12 cellular contexts compared by ENCODE assay signal in genomic region chr10:78316451-78316931, GRCh38.
DNase-seq lines count a peak whose midpoint lies in the region; ATAC-seq and TF ChIP-seq lines count a peak whose summit lies in the region.
"Had no signal": no experiment of that assay in that cellular context is flagged by ENCODE, and none has a peak within 500 bp of the region (broad histone marks: within the 10 kb centered on the region; RNA-seq: fewer than 3 reads in every experiment).

No MANE protein-coding gene starts in this region.

- ATAC-seq in RWPE2 (ENCODE audit: low read depth), result peak; percentile 57; the same call in 1 of the 3 replicates
- peak; percentile 87 for ATAC-seq in Right ventricle myocardium superior (ENCODE audit: poor library complexity)
- ATAC-seq in psoas muscle, result peak in 3 of 4 donors; percentile 43 to 65 (median 56)
- ATAC-seq in HG02884 (IDR thresholded peaks at IDR 0.05; ENCODE audit: unreplicated experiment), result no peak
- ATAC-seq: activated T-helper 17 cell treated with anti-CD3 and anti-CD28 coated beads, Interleukin-2, amount 50 U/mL, for 72 hours had no signal

- no peaks in the 10 kb centered on the region for H3K4me1 ChIP-seq in RWPE2 (ENCODE audit: insufficient read depth, poor library complexity, severe bottlenecking)
- H3K4me1 ChIP-seq in psoas muscle, result peaks cover 5% of the 10 kb centered on the region

- in situ Hi-C loops in GM13977 (cut with MboI; ENCODE audit: low pct_unique_long_range_greater_than_20kb, low sequenced_read_pairs, unreplicated experiment), result no loop called here

- TF ChIP-seq CTCF in RWPE2 (IDR thresholded peaks at IDR 0.05; ENCODE audit: poor library complexity, severe bottlenecking), result no peak
- TF ChIP-seq CTCF in psoas muscle (IDR thresholded peaks at IDR 0.05), result no peak
- no peak for TF ChIP-seq CTCF in GM13977 (IDR thresholded peaks at IDR 0.05; ENCODE audit: extremely low read depth, insufficient read depth, missing control alignments)

- peak; percentile 84 for DNase-seq in DMS 273 treated with DMSO at 0.1 percent for 48 hours (lab: John Stamatoyannopoulos, UW)
- no peak for DNase-seq in RWPE2 (ENCODE audit: low spot score)
- DNase-seq in Right ventricle myocardium superior, result peak; percentile 65
- no peak for DNase-seq in psoas muscle
- no peak for DNase-seq in NCI-H187 treated with DMSO at 0.1 percent for 48 hours (lab: John Stamatoyannopoulos, UW)
- DNase-seq in GM13977 (ENCODE audit: low spot score), result no peak
- no peak for DNase-seq in NCI-H526 (lab: John Stamatoyannopoulos, UW)
- DNase-seq: CD4-positive, CD25-positive, alpha-beta regulatory T cell; NCI-H69; stimulated activated naive CD4-positive, alpha-beta T cell treated with Interleukin-2 at 50 U/mL for 16 hours had no signal

- H3K27me3 ChIP-seq in RWPE2 (ENCODE audit: insufficient read depth, poor library complexity, severe bottlenecking) (no peaks in the 10 kb centered on the region), psoas muscle (ENCODE audit: insufficient read depth in 3 of 3, low read length in 2 of 3) (no peaks in the 10 kb centered on the region)

- H3K36me3 ChIP-seq in RWPE2 (ENCODE audit: low read depth), result no peaks in the 10 kb centered on the region
- no peaks in the 10 kb centered on the region for H3K36me3 ChIP-seq in psoas muscle (ENCODE audit: insufficient read depth in 1 of 2, low read depth in 1 of 2)

- H3K27ac ChIP-seq in RWPE2 (ENCODE audit: poor library complexity, severe bottlenecking), result no peak overlapping the region
- no peak overlapping the region for H3K27ac ChIP-seq in psoas muscle

- no peaks in the 10 kb centered on the region for H3K9me3 ChIP-seq in RWPE2 (ENCODE audit: severe bottlenecking)
- no peaks in the 10 kb centered on the region for H3K9me3 ChIP-seq in psoas muscle

- intact Hi-C loops in Right ventricle myocardium superior (cut with DNase I) (no loop called here), psoas muscle (cut with DNase I) (loop anchor here in 1 of 2 donors (5.0 kb wide), 1 partner anchor 104 kb away; no protein-coding TSS in a partner anchor)

- H3K4me3 ChIP-seq in RWPE2 (ENCODE audit: severe bottlenecking), result no peak overlapping the region
- H3K4me3 ChIP-seq in psoas muscle, result no peak overlapping the region

- WGBS in psoas muscle, 3 donors, result 5 to 33% (median 17%) methylated on average over 1 of the region's 1 CpG

Comparison
In these comparisons a context has a peak if more than half of its experiments do, and no peak if none do; other contexts are left out.
1. DNase-seq: peak in DMS 273 treated with DMSO at 0.1 percent for 48 hours (single experiment) and Right ventricle myocardium superior (single experiment); none in RWPE2 (single experiment), psoas muscle (0 of 2), NCI-H187 treated with DMSO at 0.1 percent for 48 hours (single experiment), GM13977 (single experiment) and NCI-H526 (0 of 2).